ENCODE assay signal across 9 cellular contexts in the genomic region with DNA sequence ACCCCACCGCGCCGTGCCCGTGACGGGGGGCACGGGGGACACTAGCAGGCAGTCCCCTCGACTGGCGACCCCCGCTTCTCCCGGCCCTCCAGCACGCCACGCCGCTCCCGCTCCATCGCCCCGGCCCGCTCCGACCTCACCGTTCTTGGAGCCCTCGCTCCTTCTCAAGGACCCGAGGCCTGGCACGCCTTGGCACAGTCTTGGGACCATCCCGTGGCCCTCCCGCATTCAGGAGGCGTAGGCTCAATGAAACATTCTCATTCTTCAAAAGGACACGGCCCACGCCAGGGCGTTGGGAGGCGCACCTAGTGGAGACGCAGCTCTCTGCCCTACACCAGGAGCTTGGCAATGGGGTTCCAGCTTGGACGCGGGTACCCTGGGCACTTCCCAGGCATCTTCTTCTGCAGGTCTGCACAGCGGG. TPM values are rescaled to one million over a fixed set of nuclear protein-coding genes. Genes with fewer than 3 reads are reported as not detected.
DNase-seq lines count a peak whose midpoint lies in the region; ATAC-seq and TF ChIP-seq lines count a peak whose summit lies in the region.
"Had no signal": no experiment of that assay in that cellular context is flagged by ENCODE, and none has a peak within 500 bp of the region (broad histone marks: within the 10 kb centered on the region; RNA-seq: fewer than 3 reads in every experiment).

No MANE protein-coding gene starts in this region.

- intact Hi-C loops in activated T-helper 1 cell treated with anti-CD3 and anti-CD28 coated beads, Interleukin-12 subunit alpha, Interleukin-12 subunit beta, Interleukin-2, Interleukin-4 antibody, amounts not matched to agents 30 ng/mL and 10 ng/mL and 1 ng/mL, durations not matched to agents 14 hours and 24 hours and 36 hours (cut with micrococcal nuclease): no loop called here
- intact Hi-C loops in gastrocnemius medialis (cut with DNase I; ENCODE audit: low total_unique reads): loop anchor here (10.0 kb wide), 1 partner anchor 138 kb away; a partner anchor contains a TSS

- no peak for TF ChIP-seq POLR2A in gastrocnemius medialis (IDR thresholded peaks at IDR 0.05)

- peak; percentile 6 to 26 for ATAC-seq in activated T-cell treated with anti-CD3 and anti-CD28 coated beads, Interleukin-2, amount 50 U/mL, for 4 hours
- ATAC-seq in gastrocnemius medialis: no peak

- 25% methylated on average over 33 of the region's 33 CpGs for WGBS in thymus

- H3K27me3 Mint-ChIP-seq in activated T-cell treated with anti-CD3 and anti-CD28 coated beads, Interleukin-2, amount 50 U/mL, for 4 hours (ENCODE audit: low read depth): peaks cover 27% of the 10 kb centered on the region
- peaks cover 18% of the 10 kb centered on the region for H3K27me3 Mint-ChIP-seq in activated T-helper 1 cell treated with anti-CD3 and anti-CD28 coated beads, Interleukin-12 subunit alpha, Interleukin-12 subunit beta, Interleukin-2, Interleukin-4 antibody, amounts not matched to agents 30 ng/mL and 10 ng/mL and 1 ng/mL, durations not matched to agents 14 hours and 24 hours and 36 hours (ENCODE audit: insufficient read depth)

- no peak overlapping the region for H3K27ac Mint-ChIP-seq in activated T-helper 1 cell treated with anti-CD3 and anti-CD28 coated beads, Interleukin-12 subunit alpha, Interleukin-12 subunit beta, Interleukin-2, Interleukin-4 antibody, amounts not matched to agents 30 ng/mL and 10 ng/mL and 1 ng/mL, durations not matched to agents 14 hours and 24 hours and 36 hours

- H3K36me3 ChIP-seq in thymus (ENCODE audit: control insufficient read depth, insufficient read depth) (peaks cover 31% of the 10 kb centered on the region), gastrocnemius medialis (peaks cover 0 to 15% of the 10 kb centered on the region in 2 donors)

- in situ Hi-C loops in gastrocnemius medialis (cut with MboI; ENCODE audit: low sequenced_read_pairs in 4 of 4): no loop called here

- peaks cover 9% of the 10 kb centered on the region for H3K4me1 Mint-ChIP-seq in activated T-cell treated with anti-CD3 and anti-CD28 coated beads, Interleukin-2, amount 50 U/mL, for 4 hours (ENCODE audit: low read depth)
- no peaks in the 10 kb centered on the region for H3K4me1 Mint-ChIP-seq in activated T-helper 1 cell treated with anti-CD3 and anti-CD28 coated beads, Interleukin-12 subunit alpha, Interleukin-12 subunit beta, Interleukin-2, Interleukin-4 antibody, amounts not matched to agents 30 ng/mL and 10 ng/mL and 1 ng/mL, durations not matched to agents 14 hours and 24 hours and 36 hours (ENCODE audit: low read depth)

- peak overlapping the region; percentile 71 for H3K4me3 Mint-ChIP-seq in activated T-cell treated with anti-CD3 and anti-CD28 coated beads, Interleukin-2, amount 50 U/mL, for 4 hours
- peak overlapping the region; percentile 59 for H3K4me3 Mint-ChIP-seq in activated T-helper 1 cell treated with anti-CD3 and anti-CD28 coated beads, Interleukin-12 subunit alpha, Interleukin-12 subunit beta, Interleukin-2, Interleukin-4 antibody, amounts not matched to agents 30 ng/mL and 10 ng/mL and 1 ng/mL, durations not matched to agents 14 hours and 24 hours and 36 hours

- peaks cover 4% of the 10 kb centered on the region for H3K4me1 ChIP-seq in thymus (ENCODE audit: control insufficient read depth, insufficient read depth, low read length)
- peaks cover 8 to 31% of the 10 kb centered on the region in 2 donors for H3K4me1 ChIP-seq in gastrocnemius medialis

- no peak for DNase-seq in activated T-cell treated with anti-CD3 and anti-CD28 coated beads, Interleukin-2, amount 50 U/mL, for 4 hours
- no peak for DNase-seq in activated T-cell treated with anti-CD3 and anti-CD28 coated beads, Interleukin-2, amount 50 U/mL, for 1 hour
- DNase-seq in activated T-helper 1 cell treated with anti-CD3 and anti-CD28 coated beads, Interleukin-12 subunit alpha, Interleukin-12 subunit beta, Interleukin-2, Interleukin-4 antibody, amounts not matched to agents 30 ng/mL and 10 ng/mL and 1 ng/mL, durations not matched to agents 14 hours and 24 hours and 36 hours (ENCODE audit: low spot score): no peak
- no peak for DNase-seq in gastrocnemius medialis
- DNase-seq in activated CD4-positive, CD25-positive, alpha-beta regulatory T cell (lab: John Stamatoyannopoulos, UW): no peak
- DNase-seq in NCI-H1048 (lab: John Stamatoyannopoulos, UW): no peak

- peaks cover 4% of the 10 kb centered on the region for H3K36me3 Mint-ChIP-seq in activated T-cell treated with anti-CD3 and anti-CD28 coated beads, Interleukin-2, amount 50 U/mL, for 4 hours (ENCODE audit: insufficient read depth)
- H3K36me3 Mint-ChIP-seq in activated T-helper 1 cell treated with anti-CD3 and anti-CD28 coated beads, Interleukin-12 subunit alpha, Interleukin-12 subunit beta, Interleukin-2, Interleukin-4 antibody, amounts not matched to agents 30 ng/mL and 10 ng/mL and 1 ng/mL, durations not matched to agents 14 hours and 24 hours and 36 hours (ENCODE audit: low read depth): no peaks in the 10 kb centered on the region

- no peak overlapping the region for H3K27ac ChIP-seq in thymus (ENCODE audit: low read depth)
- H3K27ac ChIP-seq in gastrocnemius medialis: no peak overlapping the region
- H3K27ac ChIP-seq: thoracic aorta had no signal

- H3K9me3 ChIP-seq in iPS-18c (ENCODE audit: control insufficient read depth, insufficient read depth, low read length) (peaks cover under 1% of the 10 kb centered on the region), thymus (ENCODE audit: control insufficient read depth) (no peaks in the 10 kb centered on the region), gastrocnemius medialis (no peaks in the 10 kb centered on the region)
- H3K9me3 ChIP-seq: thoracic aorta had no signal

- H3K9me3 Mint-ChIP-seq in activated T-cell treated with anti-CD3 and anti-CD28 coated beads, Interleukin-2, amount 50 U/mL, for 4 hours: no peaks in the 10 kb centered on the region
- H3K9me3 Mint-ChIP-seq in activated T-helper 1 cell treated with anti-CD3 and anti-CD28 coated beads, Interleukin-12 subunit alpha, Interleukin-12 subunit beta, Interleukin-2, Interleukin-4 antibody, amounts not matched to agents 30 ng/mL and 10 ng/mL and 1 ng/mL, durations not matched to agents 14 hours and 24 hours and 36 hours: no peaks in the 10 kb centered on the region

- no peak for TF ChIP-seq CTCF in gastrocnemius medialis (IDR thresholded peaks at IDR 0.05 in 4 of 5, conservative IDR thresholded peaks at IDR 0.05 in 1 of 5)

- peak overlapping the region; percentile 36 for H3K4me3 ChIP-seq in iPS-18c (ENCODE audit: insufficient read depth, low read depth, low read length)
- H3K4me3 ChIP-seq in thymus (ENCODE audit: low read length): peak overlapping the region; percentile 49
- H3K4me3 ChIP-seq in gastrocnemius medialis: peak overlapping the region in 1 of 4 donors; percentile 9
- H3K4me3 ChIP-seq: thoracic aorta had no signal

- peaks cover 38% of the 10 kb centered on the region for H3K27me3 ChIP-seq in thymus (ENCODE audit: control insufficient read depth, insufficient read depth)
- H3K27me3 ChIP-seq in gastrocnemius medialis: no peaks in the 10 kb centered on the region

RNA-seq across cellular contexts. Expression of a gene that starts 0.5 kb away (rescaled TPM):
- total RNA-seq in activated T-cell treated with anti-CD3 and anti-CD28 coated beads, Interleukin-2, amount 50 U/mL, for 4 hours: under 1 TPM in 1 of 3 donors, not detected in 2; 0.13 TPM
- total RNA-seq in activated T-helper 1 cell treated with anti-CD3 and anti-CD28 coated beads, Interleukin-12 subunit alpha, Interleukin-12 subunit beta, Interleukin-2, Interleukin-4 antibody, amounts not matched to agents 30 ng/mL and 10 ng/mL and 1 ng/mL, durations not matched to agents 14 hours and 24 hours and 36 hours: not detected in 2 replicates
- polyA plus RNA-seq in thymus: 0.41 TPM
- total RNA-seq in gastrocnemius medialis: 1 to 10 TPM; 1.1 to 6.9 (median 3.3) TPM

RNA-seq across cellular contexts. Expression of a gene that starts 22.8 kb away (rescaled TPM):
- 100 to 1,000 TPM; 258 to 293 (median 270) TPM for total RNA-seq in activated T-cell treated with anti-CD3 and anti-CD28 coated beads, Interleukin-2, amount 50 U/mL, for 4 hours
- total RNA-seq in activated T-helper 1 cell treated with anti-CD3 and anti-CD28 coated beads, Interleukin-12 subunit alpha, Interleukin-12 subunit beta, Interleukin-2, Interleukin-4 antibody, amounts not matched to agents 30 ng/mL and 10 ng/mL and 1 ng/mL, durations not matched to agents 14 hours and 24 hours and 36 hours: 221 and 229 TPM in 2 replicates
- polyA plus RNA-seq in thymus: 180 TPM
- 100 to 1,000 TPM; 169 to 229 (median 203) TPM for total RNA-seq in gastrocnemius medialis

RNA-seq across cellular contexts. Expression of a gene that starts 23.1 kb away (rescaled TPM):
- total RNA-seq in activated T-cell treated with anti-CD3 and anti-CD28 coated beads, Interleukin-2, amount 50 U/mL, for 4 hours: 100 to 1,000 TPM; 170 to 178 (median 176) TPM
- 101 and 114 TPM in 2 replicates for total RNA-seq in activated T-helper 1 cell treated with anti-CD3 and anti-CD28 coated beads, Interleukin-12 subunit alpha, Interleukin-12 subunit beta, Interleukin-2, Interleukin-4 antibody, amounts not matched to agents 30 ng/mL and 10 ng/mL and 1 ng/mL, durations not matched to agents 14 hours and 24 hours and 36 hours
- polyA plus RNA-seq in thymus: 42.8 TPM
- total RNA-seq in gastrocnemius medialis: 10 to 100 TPM; 40.6 to 60.1 (median 44.2) TPM

RNA-seq across cellular contexts. Expression of a gene that starts 44.6 kb away (rescaled TPM):
- total RNA-seq in activated T-cell treated with anti-CD3 and anti-CD28 coated beads, Interleukin-2, amount 50 U/mL, for 4 hours: 1 to 10 TPM in 1 of 3 donors, under 1 TPM in 2; 0.53 to 1.1 (median 0.79) TPM
- total RNA-seq in activated T-helper 1 cell treated with anti-CD3 and anti-CD28 coated beads, Interleukin-12 subunit alpha, Interleukin-12 subunit beta, Interleukin-2, Interleukin-4 antibody, amounts not matched to agents 30 ng/mL and 10 ng/mL and 1 ng/mL, durations not matched to agents 14 hours and 24 hours and 36 hours: 0.29 and 0.75 TPM in 2 replicates
- polyA plus RNA-seq in thymus: 34.0 TPM
- total RNA-seq in gastrocnemius medialis: 100 to 1,000 TPM in 3 of 4 donors, 10 to 100 TPM in 1; 86.2 to 202 (median 113) TPM

Comparison
In these comparisons a context has a peak if more than half of its experiments do, and no peak if none do; other contexts are left out.
1. ATAC-seq: peak in activated T-cell treated with anti-CD3 and anti-CD28 coated beads, Interleukin-2, amount 50 U/mL, for 4 hours (2 of 2); none in gastrocnemius medialis (0 of 2).